In the genomic region with DNA sequence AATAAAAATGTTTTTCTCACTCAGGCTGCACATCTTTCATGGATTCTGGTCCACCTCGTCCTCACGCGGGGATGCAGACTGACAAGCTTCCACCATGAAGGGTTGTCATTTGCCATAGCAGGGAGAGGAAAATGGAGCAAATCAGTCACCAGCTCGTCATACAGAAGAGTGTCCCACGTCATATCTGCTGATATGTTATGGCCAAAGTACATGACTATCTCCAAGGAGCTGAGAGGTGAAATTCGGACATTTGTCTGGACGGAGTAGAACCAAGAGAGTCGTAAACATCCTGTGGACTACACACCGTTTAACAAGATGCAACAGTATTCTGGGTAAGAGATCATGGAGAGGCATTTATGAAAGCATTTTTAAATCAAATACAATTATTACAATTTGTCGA, we compare ENCODE assay signal across 7 cellular contexts.
"Had no signal": no experiment of that assay in that cellular context is flagged by ENCODE, and none has a peak within 500 bp of the region (broad histone marks: within the 10 kb centered on the region; RNA-seq: fewer than 3 reads in every experiment).

No MANE protein-coding gene starts in this region.

- H3K4me3 ChIP-seq: GM23338 had no signal

- H2AFZ ChIP-seq: GM23338 had no signal

- H3K27ac ChIP-seq: KMS-11 had no signal

- H3K9ac ChIP-seq: KMS-11 had no signal

- H3K4me2 ChIP-seq: GM23338, KMS-11 had no signal

- ATAC-seq: GM23338 had no signal

- FAIRE-seq: H1, H54 had no signal

- DNase-seq: H9, HCEC 1CT, KBM-7 had no signal
